ENCODE assay signal across 1 cellular context in the genomic region with DNA sequence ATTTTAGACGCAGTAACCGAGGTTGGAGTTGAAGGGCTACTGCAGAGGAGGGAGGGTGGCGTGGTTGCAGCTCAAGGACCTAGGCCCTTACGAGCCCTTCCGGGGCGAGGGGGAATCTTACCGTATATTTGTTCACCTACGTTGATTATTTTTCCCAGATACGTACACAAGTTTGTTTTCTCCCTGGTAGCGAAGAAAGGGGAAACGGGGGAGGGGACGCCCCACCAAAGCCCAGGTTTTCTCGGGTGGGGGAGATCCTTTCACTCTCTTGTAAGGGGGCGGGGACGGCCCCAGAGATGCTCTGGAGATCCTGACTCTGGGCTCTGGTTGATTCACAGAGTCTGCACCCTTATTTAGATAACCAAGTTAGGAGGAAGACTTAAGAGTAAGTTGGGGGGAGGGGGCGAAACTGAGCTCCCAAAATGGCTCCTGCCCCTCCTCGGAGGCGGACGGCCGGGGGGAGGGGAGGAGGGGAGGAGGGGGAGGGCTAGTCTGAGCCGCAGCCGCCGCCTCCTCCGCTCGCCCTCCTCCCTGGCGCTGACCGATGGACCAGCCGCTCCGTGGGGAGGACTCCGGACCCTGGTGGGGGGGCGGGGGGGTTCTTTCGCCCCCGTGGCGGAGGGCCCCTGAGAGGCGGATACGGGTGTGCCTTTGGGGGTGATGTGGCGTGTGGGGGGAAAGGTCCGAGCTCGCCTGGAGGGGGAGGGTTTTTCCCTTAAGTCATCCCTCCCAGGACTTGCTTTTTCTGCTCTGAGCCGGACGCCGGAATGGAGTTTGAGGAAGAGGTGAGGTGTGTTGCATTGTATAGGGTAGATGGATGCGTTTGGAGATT.
TF ChIP-seq lines count a peak whose summit lies in the region.

No MANE protein-coding gene starts in this region.

TF ChIP-seq in HEK293, 187 proteins besides CTCF, POLR2A, EP300 and RAD21 (continued from another document):
- TF ChIP-seq ZNF518A (tag by site-specific recombination; conservative IDR thresholded peaks at IDR 0.05; ENCODE audit: low read depth) (no peak), GLIS2 (tag by site-specific recombination; IDR thresholded peaks at IDR 0.05) (peak; percentile 94), ZNF433 (tag by site-specific recombination; IDR thresholded peaks at IDR 0.05; ENCODE audit: low read depth) (peak; percentile 4; the same call in 1 of the 2 replicates), ZNF600 (tag by site-specific recombination; IDR thresholded peaks at IDR 0.05) (peak; percentile 43; the same call in 1 of the 2 replicates), ZBTB21 (tag by site-specific recombination; IDR thresholded peaks at IDR 0.05) (no peak), PATZ1 (tag by site-specific recombination; IDR thresholded peaks at IDR 0.05) (peak; percentile 90), ZBTB8A (tag by site-specific recombination; IDR thresholded peaks at IDR 0.05) (peak; percentile 3; the same call in 1 of the 2 replicates), KLF9 (tag by site-specific recombination; IDR thresholded peaks at IDR 0.05; ENCODE audit: low read depth) (no peak; the same call in 1 of the 2 replicates)
- TF ChIP-seq, protein P1, sequence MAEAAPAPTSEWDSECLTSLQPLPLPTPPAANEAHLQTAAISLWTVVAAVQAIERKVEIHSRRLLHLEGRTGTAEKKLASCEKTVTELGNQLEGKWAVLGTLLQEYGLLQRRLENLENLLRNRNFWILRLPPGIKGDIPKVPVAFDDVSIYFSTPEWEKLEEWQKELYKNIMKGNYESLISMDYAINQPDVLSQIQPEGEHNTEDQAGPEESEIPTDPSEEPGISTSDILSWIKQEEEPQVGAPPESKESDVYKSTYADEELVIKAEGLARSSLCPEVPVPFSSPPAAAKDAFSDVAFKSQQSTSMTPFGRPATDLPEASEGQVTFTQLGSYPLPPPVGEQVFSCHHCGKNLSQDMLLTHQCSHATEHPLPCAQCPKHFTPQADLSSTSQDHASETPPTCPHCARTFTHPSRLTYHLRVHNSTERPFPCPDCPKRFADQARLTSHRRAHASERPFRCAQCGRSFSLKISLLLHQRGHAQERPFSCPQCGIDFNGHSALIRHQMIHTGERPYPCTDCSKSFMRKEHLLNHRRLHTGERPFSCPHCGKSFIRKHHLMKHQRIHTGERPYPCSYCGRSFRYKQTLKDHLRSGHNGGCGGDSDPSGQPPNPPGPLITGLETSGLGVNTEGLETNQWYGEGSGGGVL (tag by site-specific recombination; IDR thresholded peaks at IDR 0.05), result peak; percentile 96
- TF ChIP-seq, protein P2, sequence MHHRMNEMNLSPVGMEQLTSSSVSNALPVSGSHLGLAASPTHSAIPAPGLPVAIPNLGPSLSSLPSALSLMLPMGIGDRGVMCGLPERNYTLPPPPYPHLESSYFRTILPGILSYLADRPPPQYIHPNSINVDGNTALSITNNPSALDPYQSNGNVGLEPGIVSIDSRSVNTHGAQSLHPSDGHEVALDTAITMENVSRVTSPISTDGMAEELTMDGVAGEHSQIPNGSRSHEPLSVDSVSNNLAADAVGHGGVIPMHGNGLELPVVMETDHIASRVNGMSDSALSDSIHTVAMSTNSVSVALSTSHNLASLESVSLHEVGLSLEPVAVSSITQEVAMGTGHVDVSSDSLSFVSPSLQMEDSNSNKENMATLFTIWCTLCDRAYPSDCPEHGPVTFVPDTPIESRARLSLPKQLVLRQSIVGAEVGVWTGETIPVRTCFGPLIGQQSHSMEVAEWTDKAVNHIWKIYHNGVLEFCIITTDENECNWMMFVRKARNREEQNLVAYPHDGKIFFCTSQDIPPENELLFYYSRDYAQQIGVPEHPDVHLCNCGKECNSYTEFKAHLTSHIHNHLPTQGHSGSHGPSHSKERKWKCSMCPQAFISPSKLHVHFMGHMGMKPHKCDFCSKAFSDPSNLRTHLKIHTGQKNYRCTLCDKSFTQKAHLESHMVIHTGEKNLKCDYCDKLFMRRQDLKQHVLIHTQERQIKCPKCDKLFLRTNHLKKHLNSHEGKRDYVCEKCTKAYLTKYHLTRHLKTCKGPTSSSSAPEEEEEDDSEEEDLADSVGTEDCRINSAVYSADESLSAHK (tag by site-specific recombination; IDR thresholded peaks at IDR 0.05), result no peak
- TF ChIP-seq, protein P3, sequence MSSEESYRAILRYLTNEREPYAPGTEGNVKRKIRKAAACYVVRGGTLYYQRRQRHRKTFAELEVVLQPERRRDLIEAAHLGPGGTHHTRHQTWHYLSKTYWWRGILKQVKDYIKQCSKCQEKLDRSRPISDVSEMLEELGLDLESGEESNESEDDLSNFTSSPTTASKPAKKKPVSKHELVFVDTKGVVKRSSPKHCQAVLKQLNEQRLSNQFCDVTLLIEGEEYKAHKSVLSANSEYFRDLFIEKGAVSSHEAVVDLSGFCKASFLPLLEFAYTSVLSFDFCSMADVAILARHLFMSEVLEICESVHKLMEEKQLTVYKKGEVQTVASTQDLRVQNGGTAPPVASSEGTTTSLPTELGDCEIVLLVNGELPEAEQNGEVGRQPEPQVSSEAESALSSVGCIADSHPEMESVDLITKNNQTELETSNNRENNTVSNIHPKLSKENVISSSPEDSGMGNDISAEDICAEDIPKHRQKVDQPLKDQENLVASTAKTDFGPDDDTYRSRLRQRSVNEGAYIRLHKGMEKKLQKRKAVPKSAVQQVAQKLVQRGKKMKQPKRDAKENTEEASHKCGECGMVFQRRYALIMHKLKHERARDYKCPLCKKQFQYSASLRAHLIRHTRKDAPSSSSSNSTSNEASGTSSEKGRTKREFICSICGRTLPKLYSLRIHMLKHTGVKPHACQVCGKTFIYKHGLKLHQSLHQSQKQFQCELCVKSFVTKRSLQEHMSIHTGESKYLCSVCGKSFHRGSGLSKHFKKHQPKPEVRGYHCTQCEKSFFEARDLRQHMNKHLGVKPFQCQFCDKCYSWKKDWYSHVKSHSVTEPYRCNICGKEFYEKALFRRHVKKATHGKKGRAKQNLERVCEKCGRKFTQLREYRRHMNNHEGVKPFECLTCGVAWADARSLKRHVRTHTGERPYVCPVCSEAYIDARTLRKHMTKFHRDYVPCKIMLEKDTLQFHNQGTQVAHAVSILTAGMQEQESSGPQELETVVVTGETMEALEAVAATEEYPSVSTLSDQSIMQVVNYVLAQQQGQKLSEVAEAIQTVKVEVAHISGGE (tag by site-specific recombination; conservative IDR thresholded peaks at IDR 0.05; ENCODE audit: low read depth), result peak; percentile 54; the same call in 1 of the 2 replicates
